Comparison of ENCODE assay signal across 23 cellular contexts in genomic region chr1:153614906-153615305, GRCh38. TPM values are rescaled to one million over a fixed set of nuclear protein-coding genes. Genes with fewer than 3 reads are reported as not detected.
DNase-seq lines count a peak whose midpoint lies in the region; ATAC-seq and TF ChIP-seq lines count a peak whose summit lies in the region.
"Had no signal": no experiment of that assay in that cellular context is flagged by ENCODE, and none has a peak within 500 bp of the region (broad histone marks: within the 10 kb centered on the region; RNA-seq: fewer than 3 reads in every experiment).

No MANE protein-coding gene starts in this region.

- peaks cover 12% of the 10 kb centered on the region for H3K36me3 Mint-ChIP-seq in nephron (ENCODE audit: low read depth)
- H3K36me3 Mint-ChIP-seq: T-cell had no signal

- no peaks in the 10 kb centered on the region for H3K27me3 Mint-ChIP-seq in nephron (ENCODE audit: low read depth)
- H3K27me3 Mint-ChIP-seq: activated CD8-positive, alpha-beta T cell treated with anti-CD3 and anti-CD28 coated beads for 36 hours; T-cell had no signal

- no peak for ATAC-seq in PC-3
- no peak for ATAC-seq in upper lobe of right lung
- no peak for ATAC-seq in GM19035 (IDR thresholded peaks at IDR 0.05; ENCODE audit: unreplicated experiment)
- ATAC-seq: activated CD8-positive, alpha-beta T cell treated with anti-CD3 and anti-CD28 coated beads for 36 hours; stimulated activated naive CD8-positive, alpha-beta T cell treated with anti-CD3 and anti-CD28 coated beads, Interleukin-15, Interleukin-2, amounts not matched to agents 100 U/mL and 50 U/mL, for 24 hours; T-cell had no signal

- H3K9me2 ChIP-seq in PC-3 (replicated peaks; ENCODE audit: low read length) = no peaks in the 10 kb centered on the region

- peaks cover 62% of the 10 kb centered on the region for H3K4me1 ChIP-seq in PC-3 (ENCODE audit: insufficient read depth, low read length)
- peaks cover 26% of the 10 kb centered on the region for H3K4me1 ChIP-seq in upper lobe of right lung

- H3K79me2 ChIP-seq in PC-3 (ENCODE audit: low read length) = peaks cover 69% of the 10 kb centered on the region

- H3F3A ChIP-seq in PC-3 (ENCODE audit: low read length, unreplicated experiment) = peaks cover 19% of the 10 kb centered on the region

- H3K27ac ChIP-seq in PC-3 (ENCODE audit: low read length) (no peak overlapping the region), upper lobe of right lung (no peak overlapping the region)
- H3K27ac ChIP-seq: brain microvascular endothelial cell had no signal

- intact Hi-C loops in PC-3 (cut with micrococcal nuclease) = no loop called here
- intact Hi-C loops in upper lobe of right lung (cut with DNase I) = no loop called here

- H3K9me3 Mint-ChIP-seq in nephron = no peaks in the 10 kb centered on the region
- H3K9me3 Mint-ChIP-seq: activated CD8-positive, alpha-beta T cell treated with anti-CD3 and anti-CD28 coated beads for 36 hours; T-cell had no signal

- H2AFZ ChIP-seq in PC-3 (ENCODE audit: low read length) = no peak overlapping the region

- no TSS peak for BruUV-seq in PC-3 (replicated peaks; lab: Mats Ljungman, UMichigan)

- H3K9me3 ChIP-seq in PC-3 (ENCODE audit: low read length) (no peaks in the 10 kb centered on the region), upper lobe of right lung (no peaks in the 10 kb centered on the region)
- H3K9me3 ChIP-seq: spleen had no signal

- H3K4me3 ChIP-seq in PC-3 (ENCODE audit: low read length) (peak overlapping the region; percentile 70), epithelial cell of esophagus (ENCODE audit: low read length) (peak overlapping the region; percentile 100), upper lobe of right lung (peak overlapping the region; percentile 37)
- H3K4me3 ChIP-seq: spleen had no signal

- no peak overlapping the region; the same call in 1 of the 2 replicates for H3K9ac ChIP-seq in PC-3 (ENCODE audit: low read length)

- H3K4me2 ChIP-seq in PC-3 (ENCODE audit: low read length) = peak overlapping the region; percentile 81

- TF ChIP-seq CTCF in PC-3 (conservative IDR thresholded peaks at IDR 0.05; ENCODE audit: low read depth, low read length) = no peak
- TF ChIP-seq CTCF in epithelial cell of esophagus (IDR thresholded peaks at IDR 0.05; ENCODE audit: insufficient read depth, low read depth, low read length, missing control alignments) = no peak
- no peak for TF ChIP-seq CTCF in nephron (IDR thresholded peaks at IDR 0.05; ENCODE audit: unreplicated experiment in 3 of 3)
- no peak for TF ChIP-seq CTCF in upper lobe of right lung (IDR thresholded peaks at IDR 0.05)

- CTCF ChIA-PET in PC-3 (lab: Charles Lee) = interaction anchor here (0.9 to 1.5 kb wide), 3 partner anchors 19 to 104 kb away, joined by 3 to 5 read pairs (median 3); partner anchors contain the start of gene CHTOP

- peak overlapping the region; percentile 62 to 90 (median 90) for H3K27ac Mint-ChIP-seq in nephron
- H3K27ac Mint-ChIP-seq: activated CD8-positive, alpha-beta T cell treated with anti-CD3 and anti-CD28 coated beads for 36 hours; CD14-positive monocyte; T-cell had no signal

- peak overlapping the region in 2 of 3 experiments; percentile 23 to 61 for H3K4me3 Mint-ChIP-seq in nephron
- H3K4me3 Mint-ChIP-seq: activated CD8-positive, alpha-beta T cell treated with anti-CD3 and anti-CD28 coated beads for 36 hours; CD14-positive monocyte; T-cell had no signal

- H3K36me3 ChIP-seq in PC-3 (ENCODE audit: low read depth, low read length) = peaks cover 11% of the 10 kb centered on the region
- no peaks in the 10 kb centered on the region for H3K36me3 ChIP-seq in upper lobe of right lung

- H3K27me3 ChIP-seq in PC-3 (ENCODE audit: low read length) = no peaks in the 10 kb centered on the region
- H3K27me3 ChIP-seq in upper lobe of right lung = no peaks in the 10 kb centered on the region
- H3K27me3 ChIP-seq: brain microvascular endothelial cell, spleen had no signal

- POLR2A ChIA-PET in PC-3 (lab: Charles Lee; ENCODE audit: unreplicated experiment) = interaction anchor here (1.2 to 1.3 kb wide), 3 partner anchors 12 to 43 kb away, joined by 3 to 7 read pairs (median 3); partner anchors contain the start of genes CHTOP and S100A13

- no peak for DNase-seq in PC-3
- no peak for DNase-seq in epithelial cell of esophagus (ENCODE audit: low read depth)
- DNase-seq in upper lobe of right lung = no peak
- no peak for DNase-seq in cerebellar cortex (ENCODE audit: low spot score)
- no peak for DNase-seq in kidney tubule cell (ENCODE audit: low spot score)
- DNase-seq: activated CD4-positive, CD25-positive, alpha-beta regulatory T cell treated with anti-CD3 and anti-CD28 coated beads, Interleukin-2, amount 50 U/mL, for 72 hours; activated CD8-positive, alpha-beta T cell treated with anti-CD3 and anti-CD28 coated beads for 36 hours; activated gamma-delta T cell treated with Interleukin-2 at 50 U/mL for 16 hours; brain microvascular endothelial cell; dermis blood vessel endothelial cell; foreskin melanocyte; hippocampal formation; NCI-H446; nucleus accumbens; OCI-M1; stimulated activated CD4-positive, alpha-beta T cell treated with anti-CD3 and anti-CD28 coated beads, Interleukin-4, amount 100 ng/mL, for 24 hours; stimulated activated naive CD8-positive, alpha-beta T cell treated with anti-CD3 and anti-CD28 coated beads, Interleukin-15, Interleukin-2, amounts not matched to agents 100 U/mL and 50 U/mL, for 24 hours; T-cell had no signal

- H3K4me1 Mint-ChIP-seq in nephron = peaks cover 46% of the 10 kb centered on the region

- H4K20me1 ChIP-seq in PC-3 (ENCODE audit: low read length) = no peaks in the 10 kb centered on the region

RNA-seq across cellular contexts. Expression of gene S100A14, which starts 1.2 kb away (rescaled TPM):
- total RNA-seq in PC-3 (2014; rRNA removed) (462 and 536 TPM in 2 replicates), upper lobe of right lung (112 TPM)
- total RNA-seq: activated CD8-positive, alpha-beta T cell treated with anti-CD3 and anti-CD28 coated beads for 36 hours had no signal

RNA-seq across cellular contexts. Expression of gene S100A16, which starts 2.0 kb away (rescaled TPM):
- total RNA-seq in PC-3 (2014; rRNA removed) (1,254 and 1,288 TPM in 2 replicates), upper lobe of right lung (69.6 TPM)
- total RNA-seq: activated CD8-positive, alpha-beta T cell treated with anti-CD3 and anti-CD28 coated beads for 36 hours had no signal

RNA-seq across cellular contexts. Expression of gene S100A13, which starts 12.4 kb away (rescaled TPM):
- total RNA-seq in PC-3 (2014; rRNA removed) (307 and 350 TPM in 2 replicates), upper lobe of right lung (76.1 TPM)

RNA-seq across cellular contexts. Expression of gene S100A1, which starts 13.3 kb away (rescaled TPM):
- 0.29 TPM in 1 of 2 replicates, not detected in the other for total RNA-seq in PC-3 (2014; rRNA removed)
- total RNA-seq in upper lobe of right lung = not detected
- total RNA-seq: activated CD8-positive, alpha-beta T cell treated with anti-CD3 and anti-CD28 coated beads for 36 hours; dermis blood vessel endothelial cell; T-cell; ureter had no signal

RNA-seq across cellular contexts. Expression of gene CHTOP, which starts 19.0 kb away (rescaled TPM):
- 101 and 112 TPM in 2 replicates for total RNA-seq in PC-3 (2014; rRNA removed)
- total RNA-seq in upper lobe of right lung = 63.5 TPM

Comparison
In these comparisons a context has a peak if more than half of its experiments do, and no peak if none do; other contexts are left out.
1. H3K4me3 ChIP-seq: peak in every context shown above with its lines; median percentile 100 in epithelial cell of esophagus; 70 in PC-3; 37 in upper lobe of right lung.
2. RNA of gene S100A16, which starts 2.0 kb away (total RNA-seq): 1,254 to 1,288 TPM in PC-3; 69.6 TPM in upper lobe of right lung (single experiment); every median in the first group is over 10 times any median in the second.